Comparison of ENCODE assay signal across 8 cellular contexts in the genomic region with DNA sequence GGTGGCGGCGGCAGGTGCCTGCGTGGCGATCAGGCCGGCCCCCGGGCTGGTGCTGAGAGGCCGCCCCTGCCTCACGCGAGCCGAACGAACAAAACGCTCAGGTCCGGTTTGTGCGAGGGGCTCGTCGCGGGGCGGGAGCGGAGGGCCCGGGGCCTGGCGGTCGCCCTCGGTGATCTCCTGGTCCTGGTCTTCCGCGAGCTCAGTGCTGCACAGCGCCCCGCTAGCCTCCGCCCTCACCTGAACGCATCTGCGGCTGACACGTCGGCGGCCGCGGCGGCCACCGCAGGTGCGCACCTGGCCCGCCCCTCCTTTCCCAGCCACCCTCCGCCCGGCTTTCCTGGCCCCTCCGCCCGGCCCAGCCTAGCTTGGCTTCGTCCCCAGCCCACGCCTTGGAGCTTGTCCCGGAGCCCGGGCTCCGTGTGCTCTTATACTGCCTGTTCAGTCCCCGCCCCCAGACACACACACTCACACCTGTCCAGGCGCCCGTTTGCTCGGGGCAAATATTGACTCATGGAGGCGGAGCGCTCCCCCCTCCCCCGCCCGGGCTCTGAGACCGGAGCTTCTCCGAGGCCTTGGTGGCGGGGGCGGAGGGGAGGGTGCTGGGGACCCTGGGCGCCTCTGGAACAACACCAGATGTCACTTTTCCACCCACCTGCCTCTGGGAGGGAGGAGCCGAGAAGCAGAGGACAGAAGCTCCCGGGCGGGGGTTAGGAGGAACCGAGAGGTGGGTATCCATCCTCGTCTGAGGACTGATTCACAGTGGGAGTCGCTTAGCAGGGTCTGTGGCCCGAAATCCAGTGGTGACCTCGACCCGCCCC. TPM values are rescaled to one million over a fixed set of nuclear protein-coding genes. Genes with fewer than 3 reads are reported as not detected.
DNase-seq lines count a peak whose midpoint lies in the region; ATAC-seq and TF ChIP-seq lines count a peak whose summit lies in the region.

No MANE protein-coding gene starts in this region.

- H3K4me3 ChIP-seq in CD4-positive, alpha-beta memory T cell (ENCODE audit: low read length in 2 of 2): no peak overlapping the region
- peak overlapping the region; percentile 19 to 28 for H3K4me3 ChIP-seq in left lung
- H3K4me3 ChIP-seq in tibial artery: no peak overlapping the region

- H3K4me3 Mint-ChIP-seq in CD4-positive, alpha-beta memory T cell: peak overlapping the region in 6 of 8 donors; percentile 36 to 76 (median 56)
- H3K4me3 Mint-ChIP-seq in type B pancreatic cell: peak overlapping the region; percentile 72

- H3K4me1 ChIP-seq in CD4-positive, alpha-beta memory T cell (ENCODE audit: insufficient read depth, low read length): peaks cover 20% of the 10 kb centered on the region
- H3K4me1 ChIP-seq in left lung (peaks cover 11 to 18% of the 10 kb centered on the region in 2 donors), tibial artery (peaks cover 6 to 24% (median 22%) of the 10 kb centered on the region in 4 donors)

- POLR2A ChIA-PET in CD4-positive, alpha-beta memory T cell (lab: Charles Lee; ENCODE audit: partially characterized antibody): interaction anchor here (0.7 kb wide), 1 partner anchor 153 kb away, joined by 3 read pairs; no protein-coding TSS in a partner anchor

- H3K4me1 Mint-ChIP-seq in CD4-positive, alpha-beta memory T cell: peaks cover 6 to 18% (median 10%) of the 10 kb centered on the region in 4 donors
- H3K4me1 Mint-ChIP-seq in type B pancreatic cell (ENCODE audit: unreplicated experiment): peaks cover 12% of the 10 kb centered on the region

- DNase-seq in CD4-positive, alpha-beta memory T cell: peak in 1 of 5 donors; percentile 52
- DNase-seq in NCI-H128 (lab: John Stamatoyannopoulos, UW; ENCODE audit: unreplicated experiment) (peak; percentile 77), left lung (peak; percentile 89 to 93), type B pancreatic cell (ENCODE audit: extremely low spot score, unreplicated experiment) (peak; percentile 72), tibial artery (no peak), NCI-H446 treated with DMSO at 0.1 percent for 48 hours (lab: John Stamatoyannopoulos, UW) (no peak)
- DNase-seq in activated CD4-positive, alpha-beta T cell treated with anti-CD3 and anti-CD28 coated beads, Interleukin-2, amount 50 U/mL, for 48 hours: peak; percentile 52 to 64

- no peaks in the 10 kb centered on the region for H3K9me3 ChIP-seq in CD4-positive, alpha-beta memory T cell (ENCODE audit: control insufficient read depth in 1 of 2, low read length in 2 of 2)
- H3K9me3 ChIP-seq in left lung: no peaks in the 10 kb centered on the region
- no peaks in the 10 kb centered on the region for H3K9me3 ChIP-seq in tibial artery

- TF ChIP-seq CTCF in left lung (IDR thresholded peaks at IDR 0.05) (no peak), type B pancreatic cell (conservative IDR thresholded peaks at IDR 0.05) (no peak), tibial artery (IDR thresholded peaks at IDR 0.05) (no peak)

- no peak overlapping the region for H3K27ac ChIP-seq in CD4-positive, alpha-beta memory T cell (ENCODE audit: low read depth, low read length)
- peak overlapping the region; percentile 62 to 73 for H3K27ac ChIP-seq in left lung
- H3K27ac ChIP-seq in tibial artery: no peak overlapping the region

- no peak overlapping the region for H3K27ac Mint-ChIP-seq in CD4-positive, alpha-beta memory T cell
- no peak overlapping the region for H3K27ac Mint-ChIP-seq in type B pancreatic cell

- peaks cover 0 to 3% (median 0%) of the 10 kb centered on the region in 8 donors for H3K9me3 Mint-ChIP-seq in CD4-positive, alpha-beta memory T cell
- H3K9me3 Mint-ChIP-seq in type B pancreatic cell: no peaks in the 10 kb centered on the region

- H3K27me3 ChIP-seq in CD4-positive, alpha-beta memory T cell (ENCODE audit: insufficient read depth, low read length): peaks cover 41% of the 10 kb centered on the region
- H3K27me3 ChIP-seq in left lung (peaks cover 37 to 100% of the 10 kb centered on the region in 2 donors), tibial artery (peaks cover 15 to 97% of the 10 kb centered on the region in 2 donors)

- ATAC-seq in left lung (peak; percentile 87), GM21576 (IDR thresholded peaks at IDR 0.05; ENCODE audit: unreplicated experiment) (no peak)

- H3K36me3 ChIP-seq in CD4-positive, alpha-beta memory T cell (ENCODE audit: insufficient read depth, low read length): no peaks in the 10 kb centered on the region
- H3K36me3 ChIP-seq in left lung (no peaks in the 10 kb centered on the region), tibial artery (no peaks in the 10 kb centered on the region)

- intact Hi-C loops in CD4-positive, alpha-beta memory T cell (cut with micrococcal nuclease): loop anchor here (2.0 kb wide), 2 partner anchors 21 to 149 kb away; no protein-coding TSS in a partner anchor
- intact Hi-C loops in left lung (cut with DNase I) (no loop called here), tibial artery (cut with DNase I; ENCODE audit: low total_unique reads) (no loop called here)

- H3K27me3 Mint-ChIP-seq in CD4-positive, alpha-beta memory T cell: peaks cover 47 to 64% of the 10 kb centered on the region in 2 donors
- H3K27me3 Mint-ChIP-seq in type B pancreatic cell: peaks cover 90% of the 10 kb centered on the region

- no peaks in the 10 kb centered on the region for H3K36me3 Mint-ChIP-seq in CD4-positive, alpha-beta memory T cell
- no peaks in the 10 kb centered on the region for H3K36me3 Mint-ChIP-seq in type B pancreatic cell

- CTCF ChIA-PET in CD4-positive, alpha-beta memory T cell (lab: Charles Lee; ENCODE audit: partially characterized antibody): interaction anchor here (0.9 to 1.2 kb wide), 4 partner anchors 21 to 156 kb away, joined by 3 to 7 read pairs (median 3); no protein-coding TSS in a partner anchor

RNA-seq across cellular contexts. Expression of a gene that starts 8.6 kb away (rescaled TPM):
- total RNA-seq in CD4-positive, alpha-beta memory T cell: not detected
- polyA plus RNA-seq in CD4-positive, alpha-beta memory T cell: not detected
- not detected for total RNA-seq in left lung
- total RNA-seq in type B pancreatic cell (ENCODE audit: low replicate concordance): 77.3 and 179 TPM in 2 replicates

RNA-seq across cellular contexts. Expression of a gene that starts 16.8 kb away (rescaled TPM):
- not detected for total RNA-seq in CD4-positive, alpha-beta memory T cell
- not detected for polyA plus RNA-seq in CD4-positive, alpha-beta memory T cell
- not detected for total RNA-seq in left lung
- 12.5 and 51.1 TPM in 2 replicates for total RNA-seq in type B pancreatic cell (ENCODE audit: low replicate concordance)

RNA-seq across cellular contexts. Expression of a gene that starts 39.5 kb away (rescaled TPM):
- total RNA-seq in CD4-positive, alpha-beta memory T cell: not detected
- not detected for polyA plus RNA-seq in CD4-positive, alpha-beta memory T cell
- total RNA-seq in left lung: 1 to 10 TPM in 1 of 2 donors, not detected in 1; 4.3 TPM
- 0.29 and 2.1 TPM in 2 replicates for total RNA-seq in type B pancreatic cell (ENCODE audit: low replicate concordance)

RNA-seq across cellular contexts. Expression of a gene that starts 42.3 kb away (rescaled TPM):
- not detected for total RNA-seq in CD4-positive, alpha-beta memory T cell
- not detected for polyA plus RNA-seq in CD4-positive, alpha-beta memory T cell
- total RNA-seq in left lung (not detected), type B pancreatic cell (ENCODE audit: low replicate concordance) (5.9 and 10.0 TPM in 2 replicates)

RNA-seq across cellular contexts. Expression of a gene that starts 58.9 kb away (rescaled TPM):
- under 1 TPM in 1 of 2 experiments, not detected in 1; 0.17 TPM for total RNA-seq in CD4-positive, alpha-beta memory T cell
- polyA plus RNA-seq in CD4-positive, alpha-beta memory T cell: not detected
- 1 to 10 TPM; 1.0 to 1.7 TPM for total RNA-seq in left lung
- 10.8 and 13.8 TPM in 2 replicates for total RNA-seq in type B pancreatic cell (ENCODE audit: low replicate concordance)

Comparison
In these comparisons a context has a peak if more than half of its experiments do, and no peak if none do; other contexts are left out.
1. DNase-seq: peak in NCI-H128 (single experiment), activated CD4-positive, alpha-beta T cell treated with anti-CD3 and anti-CD28 coated beads, Interleukin-2, amount 50 U/mL, for 48 hours (2 of 2), left lung (2 of 2) and type B pancreatic cell (single experiment); none in tibial artery (0 of 2) and NCI-H446 treated with DMSO at 0.1 percent for 48 hours (single experiment).
2. H3K27ac ChIP-seq: peak in left lung (2 of 2); none in CD4-positive, alpha-beta memory T cell (single experiment) and tibial artery (0 of 2).
3. H3K4me3 ChIP-seq: peak in left lung (2 of 2); none in CD4-positive, alpha-beta memory T cell (0 of 2) and tibial artery (0 of 2).
4. RNA of a gene that starts 8.6 kb away (total RNA-seq): 77.3 to 179 TPM in type B pancreatic cell; not detected in left lung and not detected in CD4-positive, alpha-beta memory T cell; every median in the first group is over 10 times any median in the second.
5. RNA of a gene that starts 16.8 kb away (total RNA-seq): 12.5 to 51.1 TPM in type B pancreatic cell; not detected in CD4-positive, alpha-beta memory T cell and not detected in left lung; every median in the first group is over 10 times any median in the second.